Comparison of ENCODE assay signal across 1 cellular context in genomic region chr9:92411159-92411558, GRCh38.
A peak's percentile ranks its signal among the peaks of the same experiment; 100 is the strongest.
TF ChIP-seq lines count a peak whose summit lies in the region.
"Not testable (repeated sequence)": the region's sequence is repeated elsewhere in the genome, so short reads cannot be mapped to it uniquely, and the experiment has no call there.

No MANE protein-coding gene starts in this region.

TF ChIP-seq in K562, 482 proteins besides CTCF, POLR2A, EP300 and RAD21:
- TF ChIP-seq ATF3 (IDR thresholded peaks at IDR 0.05) = peak; percentile 65
- TF ChIP-seq ATF3 (CRISPR knock-in tag; conservative IDR thresholded peaks at IDR 0.05); JUND (tag; IDR thresholded peaks at IDR 0.05; ENCODE audit: borderline replicate concordance, low read depth, low read length): not testable (repeated sequence)
- TF ChIP-seq TRIM24 (IDR thresholded peaks at IDR 0.05) = peak in 1 of 2 experiments; percentile 59; a peak in 2 of 4 replicates
- peak; percentile 75 for TF ChIP-seq ATF7 (IDR thresholded peaks at IDR 0.05)
- TF ChIP-seq JUND (IDR thresholded peaks at IDR 0.05; ENCODE audit: borderline replicate concordance, low read depth, low read length) = peak; percentile 14; the same call in 1 of the 2 replicates
- 0 out of 2 replicates have a peak, but pooled peaks have one; percentile 15 for TF ChIP-seq CEBPG (CRISPR knock-in tag; IDR thresholded peaks at IDR 0.05)
- peak in 1 of 2 experiments; percentile 64; a peak in 2 of 4 replicates for TF ChIP-seq CEBPG (tag; conservative IDR thresholded peaks at IDR 0.05 in 1 of 2, IDR thresholded peaks at IDR 0.05 in 1 of 2)
